Comparison of ENCODE assay signal across 8 cellular contexts in genomic region chr6:10425973-10426780, GRCh38. TPM values are rescaled to one million over a fixed set of nuclear protein-coding genes. Genes with fewer than 3 reads are reported as not detected.
DNase-seq lines count a peak whose midpoint lies in the region; ATAC-seq and TF ChIP-seq lines count a peak whose summit lies in the region.

No MANE protein-coding gene starts in this region.

- peaks cover 36% of the 10 kb centered on the region for H3K27me3 ChIP-seq in mesendoderm (ENCODE audit: insufficient read depth, low read length, poor library complexity)

- no peaks in the 10 kb centered on the region for H3K79me1 ChIP-seq in mesendoderm (ENCODE audit: low read length)

- peak overlapping the region; percentile 98 for H3K4me2 ChIP-seq in mesendoderm (ENCODE audit: low read length)

- peak overlapping the region; percentile 67 for H3K4me3 Mint-ChIP-seq in dendritic cell treated with granulocyte-macrophage colony-stimulating factor and Interleukin-4, amounts not matched to agents 40 ng/mL and 50 ng/mL, for 4 days

- H3K9me3 Mint-ChIP-seq in dendritic cell treated with granulocyte-macrophage colony-stimulating factor and Interleukin-4, amounts not matched to agents 40 ng/mL and 50 ng/mL, for 4 days = no peaks in the 10 kb centered on the region

- peak overlapping the region; percentile 76 for H3K56ac ChIP-seq in mesendoderm (ENCODE audit: low read length)

- WGBS in mesendoderm (ENCODE audit: extremely low coverage, insufficient coverage, low lambda C conversion rate) = no CpG with 5 or more reads among the region's 55 CpGs

- no peak overlapping the region for H2BK120ac ChIP-seq in mesendoderm (ENCODE audit: low read depth, low read length)

- peak overlapping the region; percentile 35 for H3K18ac ChIP-seq in mesendoderm (ENCODE audit: low read length)

- H3K27ac Mint-ChIP-seq in dendritic cell treated with granulocyte-macrophage colony-stimulating factor and Interleukin-4, amounts not matched to agents 40 ng/mL and 50 ng/mL, for 4 days = no peak overlapping the region

- H3K79me2 ChIP-seq in mesendoderm (ENCODE audit: control insufficient read depth, insufficient read depth, low read length) = no peaks in the 10 kb centered on the region

- H3K23ac ChIP-seq in mesendoderm (ENCODE audit: low read length) = peak overlapping the region; percentile 16

- no peak overlapping the region for H4K5ac ChIP-seq in mesendoderm (ENCODE audit: low read length)

- TF ChIP-seq CTCF in GM12865 (IDR thresholded peaks at IDR 0.05; ENCODE audit: insufficient read depth, low read depth, low read length, missing control alignments) = no peak

- H3K4me1 ChIP-seq in mesendoderm (ENCODE audit: control insufficient read depth, low read depth, low read length) = peaks cover 13% of the 10 kb centered on the region

- peaks cover 87% of the 10 kb centered on the region for H3K27me3 Mint-ChIP-seq in dendritic cell treated with granulocyte-macrophage colony-stimulating factor and Interleukin-4, amounts not matched to agents 40 ng/mL and 50 ng/mL, for 4 days

- peak overlapping the region; percentile 70 for H3K4ac ChIP-seq in mesendoderm (ENCODE audit: low read depth, low read length)

- ATAC-seq in GM21619 (IDR thresholded peaks at IDR 0.05; ENCODE audit: unreplicated experiment) = peak; percentile 61
- no peak for ATAC-seq in GM21423 (IDR thresholded peaks at IDR 0.05; ENCODE audit: unreplicated experiment)

- H4K8ac ChIP-seq in mesendoderm (ENCODE audit: low read depth, low read length) = no peak overlapping the region

- H3K36me3 Mint-ChIP-seq in dendritic cell treated with granulocyte-macrophage colony-stimulating factor and Interleukin-4, amounts not matched to agents 40 ng/mL and 50 ng/mL, for 4 days (ENCODE audit: low read depth) = no peaks in the 10 kb centered on the region

- peak overlapping the region; percentile 22 for H3K27ac ChIP-seq in mesendoderm (ENCODE audit: low read depth, low read length)

- H2BK5ac ChIP-seq in mesendoderm (ENCODE audit: low read length) = no peak overlapping the region

- H2BK15ac ChIP-seq in mesendoderm (replicated peaks; ENCODE audit: low read depth) = no peak overlapping the region

- peak overlapping the region; percentile 53 for H3K9ac ChIP-seq in mesendoderm (ENCODE audit: low read length)

- DNase-seq in GM12865 (ENCODE audit: low read depth) = peak; percentile 79
- DNase-seq in LoVo (ENCODE audit: low spot score) = peak; percentile 66
- peak; percentile 84 for DNase-seq in mesendoderm
- DNase-seq in NCI-H1092 (lab: John Stamatoyannopoulos, UW) = no peak
- no peak for DNase-seq in GF-D8 (lab: John Stamatoyannopoulos, UW)

- H3K36me3 ChIP-seq in mesendoderm (ENCODE audit: control insufficient read depth, insufficient read depth, low read length) = no peaks in the 10 kb centered on the region

- H2AK5ac ChIP-seq in mesendoderm (ENCODE audit: low read length) = no peak overlapping the region

- H3K4me3 ChIP-seq in GM12865 (ENCODE audit: low read depth, low read length) (peak overlapping the region; percentile 72), mesendoderm (ENCODE audit: low read length) (peak overlapping the region; percentile 31)

- H3K4me1 Mint-ChIP-seq in dendritic cell treated with granulocyte-macrophage colony-stimulating factor and Interleukin-4, amounts not matched to agents 40 ng/mL and 50 ng/mL, for 4 days (ENCODE audit: low read depth) = peaks cover 33% of the 10 kb centered on the region

- intact Hi-C loops in dendritic cell treated with granulocyte-macrophage colony-stimulating factor and Interleukin-4, amounts not matched to agents 40 ng/mL and 50 ng/mL, for 4 days (cut with micrococcal nuclease) = no loop called here

RNA-seq across cellular contexts. Expression of gene TFAP2A, which starts 11.3 kb away (rescaled TPM):
- polyA plus RNA-seq in mesendoderm (2013, experiment 1 of 2) = 3.0 TPM
- 2.7 TPM for polyA plus RNA-seq in mesendoderm (2013, experiment 2 of 2)

Comparison
In these comparisons a context has a peak if more than half of its experiments do, and no peak if none do; other contexts are left out.
1. DNase-seq: peak in GM12865 (single experiment), LoVo (single experiment) and mesendoderm (single experiment); none in NCI-H1092 (single experiment) and GF-D8 (single experiment).